8 cellular contexts compared by ENCODE assay signal in genomic region chr9:133121200-133122166, GRCh38. TPM values are rescaled to one million over a fixed set of nuclear protein-coding genes. Genes with fewer than 3 reads are reported as not detected.
DNase-seq lines count a peak whose midpoint lies in the region; ATAC-seq and TF ChIP-seq lines count a peak whose summit lies in the region.

Gene RALGDS (minus strand): TSS chr9:133121240. CDS start chr9:133121154, 86 bp downstream.

- H3K27ac Mint-ChIP-seq in activated naive CD8-positive, alpha-beta T cell treated with anti-CD3 and anti-CD28 coated beads for 36 hours = peak within 1 kb of the TSS; percentile 90

- TF ChIP-seq CTCF in HFF-Myc (IDR thresholded peaks at IDR 0.05; ENCODE audit: low read depth, low read length, missing control alignments) (no peak), SU-DHL-6 (IDR thresholded peaks at IDR 0.05; ENCODE audit: insufficient read depth, low read length, poor library complexity, severe bottlenecking) (no peak), ovary (IDR thresholded peaks at IDR 0.05) (no peak), thoracic aorta (IDR thresholded peaks at IDR 0.05) (no peak)

- peaks cover 6% of the 10 kb centered on the region; the same call in 1 of the 2 replicates for H3F3A ChIP-seq in SU-DHL-6 (ENCODE audit: insufficient read depth)

- intact Hi-C loops in head of caudate nucleus (cut with DNase I) (no loop called here), ovary (cut with DNase I) (no loop called here)

- no peaks in the 10 kb centered on the region; the same call in 1 of the 2 replicates for H4K20me1 ChIP-seq in SU-DHL-6 (ENCODE audit: low read depth, low read length)

- peaks cover 43% of the 10 kb centered on the region for H3K4me1 Mint-ChIP-seq in activated naive CD8-positive, alpha-beta T cell treated with anti-CD3 and anti-CD28 coated beads for 36 hours

- peaks cover 2% of the 10 kb centered on the region for H3K36me3 Mint-ChIP-seq in activated naive CD8-positive, alpha-beta T cell treated with anti-CD3 and anti-CD28 coated beads for 36 hours

- no peaks in the 10 kb centered on the region for H3K9me3 Mint-ChIP-seq in activated naive CD8-positive, alpha-beta T cell treated with anti-CD3 and anti-CD28 coated beads for 36 hours

- H3K27me3 ChIP-seq in SU-DHL-6 (ENCODE audit: low read length) (no peaks in the 10 kb centered on the region), ovary (no peaks in the 10 kb centered on the region), thoracic aorta (replicated peaks; ENCODE audit: insufficient read depth) (no peaks in the 10 kb centered on the region)

- peak within 1 kb of the TSS; percentile 77 for H3K4me3 Mint-ChIP-seq in activated naive CD8-positive, alpha-beta T cell treated with anti-CD3 and anti-CD28 coated beads for 36 hours

- peak within 1 kb of the TSS; percentile 19 for H2AFZ ChIP-seq in SU-DHL-6 (ENCODE audit: low read depth, low read length, severe bottlenecking)

- H3K79me2 ChIP-seq in SU-DHL-6 (ENCODE audit: insufficient read depth, low read length) = no peaks in the 10 kb centered on the region; the same call in 1 of the 2 replicates

- in situ Hi-C loops in G401 (cut with HindIII; ENCODE audit: low sequenced_read_pairs) = no loop called here

- peak within 1 kb of the TSS; percentile 58 for H3K9ac ChIP-seq in SU-DHL-6 (ENCODE audit: low read length)

- TF ChIP-seq POLR2A in ovary (IDR thresholded peaks at IDR 0.05) = no peak

- peak within 1 kb of the TSS; percentile 72 for H3K4me3 ChIP-seq in HFF-Myc (replicated peaks; ENCODE audit: low read depth, low read length)
- H3K4me3 ChIP-seq in SU-DHL-6 (ENCODE audit: insufficient read depth, low read length, poor library complexity, severe bottlenecking) = peak within 1 kb of the TSS; percentile 51
- H3K4me3 ChIP-seq in ovary = peak within 1 kb of the TSS; percentile 70
- peak within 1 kb of the TSS; percentile 82 for H3K4me3 ChIP-seq in thoracic aorta

- peak within 1 kb of the TSS; percentile 65 for H3K4me2 ChIP-seq in SU-DHL-6 (ENCODE audit: low read depth, low read length, poor library complexity, severe bottlenecking)

- H3K36me3 ChIP-seq in SU-DHL-6 (ENCODE audit: low read length) = no peaks in the 10 kb centered on the region
- H3K36me3 ChIP-seq in ovary = no peaks in the 10 kb centered on the region
- no peaks in the 10 kb centered on the region for H3K36me3 ChIP-seq in thoracic aorta

- no peaks in the 10 kb centered on the region for H3K27me3 Mint-ChIP-seq in activated naive CD8-positive, alpha-beta T cell treated with anti-CD3 and anti-CD28 coated beads for 36 hours

- H3K9me3 ChIP-seq in SU-DHL-6 (ENCODE audit: insufficient read depth, low read length) (no peaks in the 10 kb centered on the region), ovary (no peaks in the 10 kb centered on the region), thoracic aorta (no peaks in the 10 kb centered on the region)

- H3K27ac ChIP-seq in SU-DHL-6 (ENCODE audit: low read depth, low read length) (peak within 1 kb of the TSS; percentile 6; the same call in 1 of the 2 replicates), ovary (peak within 1 kb of the TSS; percentile 48 to 75), thoracic aorta (peak within 1 kb of the TSS; percentile 75 to 77)

- peak; percentile 88 for ATAC-seq in thoracic aorta (ENCODE audit: insufficient number of reproducible peaks, low FRiP score, low read depth)

- H3K9me2 ChIP-seq in SU-DHL-6 (replicated peaks; ENCODE audit: insufficient read depth, low read length) = no peaks in the 10 kb centered on the region

- 18 to 66% (median 24%) methylated on average over 14 to 56 of the region's 56 CpGs for WGBS in ovary, 3 donors

- DNase-seq in G401 (ENCODE audit: low spot score) = peak; percentile 93
- no peak for DNase-seq in HFF-Myc (ENCODE audit: extremely low read depth, low read depth)
- peak; percentile 67 for DNase-seq in NCI-H1048 (lab: John Stamatoyannopoulos, UW)
- DNase-seq in activated naive CD8-positive, alpha-beta T cell treated with anti-CD3 and anti-CD28 coated beads for 36 hours = peak; percentile 89
- DNase-seq in head of caudate nucleus = peak; percentile 82 to 98 (median 94)
- peak; percentile 84 to 92 (median 90) for DNase-seq in ovary
- DNase-seq in thoracic aorta (ENCODE audit: low spot score) = peak; percentile 67

- H3K4me1 ChIP-seq in ovary (ENCODE audit: insufficient read depth) (peaks cover 36% of the 10 kb centered on the region), thoracic aorta (ENCODE audit: control insufficient read depth in 1 of 2, low read depth in 2 of 2) (peaks cover 22 to 63% of the 10 kb centered on the region in 2 donors)

- no peak for TF ChIP-seq EP300 in ovary (IDR thresholded peaks at IDR 0.05)

RNA-seq across cellular contexts. Expression of gene RALGDS, which starts in this region (rescaled TPM):
- total RNA-seq in G401 (2014; rRNA removed; shearing (Covaris generic)) = 21.7 and 29.8 TPM in 2 replicates
- total RNA-seq in activated naive CD8-positive, alpha-beta T cell treated with anti-CD3 and anti-CD28 coated beads for 36 hours = 10 to 100 TPM; 50.3 to 51.9 TPM
- total RNA-seq in ovary (100 to 1,000 TPM in 1 of 7 donors, 10 to 100 TPM in 6; 26.6 to 139 (median 48.8) TPM), thoracic aorta (10 to 100 TPM; 30.3 to 98.8 TPM)
- polyA plus RNA-seq in ovary = 10 to 100 TPM; 26.2 to 55.4 TPM

Comparison
In these comparisons a context has a peak if more than half of its experiments do, and no peak if none do; other contexts are left out.
1. H3K27ac ChIP-seq: peak in every context shown above with its lines; median percentile 76 in thoracic aorta; 62 in ovary; 6 in SU-DHL-6.